Comparison of ENCODE assay signal across 20 cellular contexts in the genomic region with DNA sequence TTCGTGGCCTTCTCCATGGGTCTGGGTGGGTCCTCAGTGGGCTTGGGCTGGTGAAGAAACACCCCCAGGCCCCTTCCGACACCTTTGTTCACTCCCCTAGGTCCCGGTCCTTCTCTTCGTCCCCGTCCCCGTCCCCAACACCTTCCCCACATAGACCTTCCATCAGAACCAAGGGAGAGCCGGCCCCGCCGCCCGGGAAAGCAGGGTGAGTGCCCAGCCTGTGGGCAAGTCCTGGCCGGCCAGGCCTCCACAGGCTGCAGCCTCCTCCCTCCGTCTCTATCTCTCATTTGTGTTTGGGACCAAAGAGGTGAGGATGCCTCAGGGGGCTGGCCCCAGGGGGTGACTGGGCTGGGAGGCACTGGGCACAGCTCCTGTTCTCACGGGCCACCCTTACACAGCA. TPM values are rescaled to one million over a fixed set of nuclear protein-coding genes. Genes with fewer than 3 reads are reported as not detected.
DNase-seq lines count a peak whose midpoint lies in the region; ATAC-seq, FAIRE-seq and TF ChIP-seq lines count a peak whose summit lies in the region.
"Had no signal": no experiment of that assay in that cellular context is flagged by ENCODE, and none has a peak within 500 bp of the region (broad histone marks: within the 10 kb centered on the region; RNA-seq: fewer than 3 reads in every experiment).

No MANE protein-coding gene starts in this region.

- no peak for DNase-seq in activated T-cell treated with anti-CD3 and anti-CD28 coated beads, Interleukin-2, amount 50 U/mL, for 24 hours
- no peak for DNase-seq in activated T-cell treated with anti-CD3 and anti-CD28 coated beads, Interleukin-2, amount 50 U/mL, for 1 hour
- DNase-seq in GM12878 (ENCODE audit: low read depth, low spot score), result no peak
- DNase-seq in immature natural killer cell, result no peak
- DNase-seq in NCI-H1694 (lab: John Stamatoyannopoulos, UW), result no peak
- DNase-seq in NCI-H2107 (lab: John Stamatoyannopoulos, UW), result no peak
- DNase-seq: 8988T; C1 segment of cervical spinal cord; Calu3; CD4-positive, CD25-positive, alpha-beta regulatory T cell; DMS79 treated with DMSO at 0.1 percent for 48 hours; GM23248 had no signal

- no peaks in the 10 kb centered on the region for H3K27me3 Mint-ChIP-seq in activated T-cell treated with anti-CD3 and anti-CD28 coated beads, Interleukin-2, amount 50 U/mL, for 24 hours
- H3K27me3 Mint-ChIP-seq in immature natural killer cell (ENCODE audit: low read depth in 3 of 3), result peaks cover 17 to 24% (median 20%) of the 10 kb centered on the region in 3 donors
- no peaks in the 10 kb centered on the region for H3K27me3 Mint-ChIP-seq in stimulated activated memory B cell treated with anti-CD40 and anti-IgM and Interleukin-4, amounts not matched to agents 10 μg/mL and 1 μg/mL and 100 μg/mL, for 72 hours
- H3K27me3 Mint-ChIP-seq: CD4-positive, CD25-positive, alpha-beta regulatory T cell had no signal

- H3K9me3 Mint-ChIP-seq in activated T-cell treated with anti-CD3 and anti-CD28 coated beads, Interleukin-2, amount 50 U/mL, for 24 hours, result no peaks in the 10 kb centered on the region
- H3K9me3 Mint-ChIP-seq in immature natural killer cell, result no peaks in the 10 kb centered on the region
- H3K9me3 Mint-ChIP-seq in stimulated activated memory B cell treated with anti-CD40 and anti-IgM and Interleukin-4, amounts not matched to agents 10 μg/mL and 1 μg/mL and 100 μg/mL, for 72 hours, result no peaks in the 10 kb centered on the region

- H3K27ac Mint-ChIP-seq in activated T-cell treated with anti-CD3 and anti-CD28 coated beads, Interleukin-2, amount 50 U/mL, for 24 hours, result peak overlapping the region; percentile 37
- peak overlapping the region; percentile 34 to 90 (median 66) for H3K27ac Mint-ChIP-seq in immature natural killer cell
- H3K27ac Mint-ChIP-seq in stimulated activated memory B cell treated with anti-CD40 and anti-IgM and Interleukin-4, amounts not matched to agents 10 μg/mL and 1 μg/mL and 100 μg/mL, for 72 hours, result peak overlapping the region; percentile 46

- no peaks in the 10 kb centered on the region for H4K20me1 ChIP-seq in GM12878 (ENCODE audit: control insufficient read depth, insufficient read depth)

- H3K4me3 ChIP-seq in GM12878, result no peak overlapping the region
- H3K4me3 ChIP-seq: GM23248, HAP-1 had no signal

- POLR2A ChIA-PET in GM12878 (lab: Charles Lee), result no interaction called here

- no peaks in the 10 kb centered on the region for H3K9me3 ChIP-seq in GM12878 (replicated peaks; ENCODE audit: control insufficient read depth, insufficient read depth, low read length)
- H3K9me3 ChIP-seq: HAP-1 had no signal

- H3K4me3 Mint-ChIP-seq in activated T-cell treated with anti-CD3 and anti-CD28 coated beads, Interleukin-2, amount 50 U/mL, for 24 hours, result no peak overlapping the region
- no peak overlapping the region for H3K4me3 Mint-ChIP-seq in immature natural killer cell
- no peak overlapping the region for H3K4me3 Mint-ChIP-seq in stimulated activated memory B cell treated with anti-CD40 and anti-IgM and Interleukin-4, amounts not matched to agents 10 μg/mL and 1 μg/mL and 100 μg/mL, for 72 hours

- CTCF ChIA-PET in GM12878 (lab: Yijun Ruan, JAX), result no interaction called here

- H3K4me1 ChIP-seq in GM12878 (ENCODE audit: control insufficient read depth, insufficient read depth, low read length), result no peaks in the 10 kb centered on the region
- H3K4me1 ChIP-seq: HAP-1 had no signal

- H3K9ac ChIP-seq in GM12878 (ENCODE audit: control insufficient read depth, insufficient read depth, low read length), result no peak overlapping the region
- H3K9ac ChIP-seq: GM23248 had no signal

- 94% methylated on average over 13 of the region's 13 CpGs for WGBS in GM12878 (ENCODE audit: insufficient coverage, insufficient replicate concordance, low lambda C conversion rate, missing lambda C conversion rate)

- peaks cover 95% of the 10 kb centered on the region for H3K36me3 Mint-ChIP-seq in activated T-cell treated with anti-CD3 and anti-CD28 coated beads, Interleukin-2, amount 50 U/mL, for 24 hours (ENCODE audit: low read depth)
- peaks cover 3 to 28% (median 9%) of the 10 kb centered on the region in 3 donors for H3K36me3 Mint-ChIP-seq in immature natural killer cell
- H3K36me3 Mint-ChIP-seq in stimulated activated memory B cell treated with anti-CD40 and anti-IgM and Interleukin-4, amounts not matched to agents 10 μg/mL and 1 μg/mL and 100 μg/mL, for 72 hours, result peaks cover 60% of the 10 kb centered on the region

- TF ChIP-seq CTCF in GM12878 (IDR thresholded peaks at IDR 0.05 in 2 of 3, conservative IDR thresholded peaks at IDR 0.05 in 1 of 3; ENCODE audit: control insufficient read depth in 2 of 3, extremely low read depth in 1 of 3, insufficient read depth in 1 of 3, low read depth in 3 of 3, low read length in 3 of 3), result no peak

- no peaks in the 10 kb centered on the region for H3K27me3 ChIP-seq in GM12878 (replicated peaks in 1 of 2; ENCODE audit: control insufficient read depth in 2 of 2, insufficient read depth in 2 of 2, low read length in 1 of 2)

- peak; percentile 17; the same call in 1 of the 2 replicates for TF ChIP-seq POLR2A in GM12878 (IDR thresholded peaks at IDR 0.05; ENCODE audit: low read depth, low read length)

- no peak overlapping the region for H2AFZ ChIP-seq in GM12878 (ENCODE audit: control insufficient read depth, low read depth, low read length)
- H2AFZ ChIP-seq: GM23248 had no signal

- ATAC-seq in GM12878 (no peak), HG02885 (IDR thresholded peaks at IDR 0.05; ENCODE audit: poor library complexity, unreplicated experiment) (no peak)
- no peak for ATAC-seq in stimulated activated memory B cell treated with anti-CD40 and anti-IgM and Interleukin-4, amounts not matched to agents 10 μg/mL and 1 μg/mL and 100 μg/mL, for 72 hours

- H3K36me3 ChIP-seq in GM12878 (ENCODE audit: control insufficient read depth in 2 of 2, insufficient read depth in 2 of 2, low read length in 1 of 2), result peaks cover 13 to 59% of the 10 kb centered on the region in 2 experiments; a peak in 3 of 4 replicates

- H3K4me2 ChIP-seq in GM12878 (ENCODE audit: control insufficient read depth, insufficient read depth), result no peak overlapping the region

- RAD21 ChIA-PET in GM12878 (lab: Charles Lee; ENCODE audit: unreplicated experiment), result no interaction called here

- no peak for TF ChIP-seq EP300 in GM12878 (IDR thresholded peaks at IDR 0.05; ENCODE audit: borderline replicate concordance in 1 of 2, control insufficient read depth in 1 of 2, low read depth in 2 of 2, low read length in 2 of 2)

- H3K4me1 Mint-ChIP-seq in activated T-cell treated with anti-CD3 and anti-CD28 coated beads, Interleukin-2, amount 50 U/mL, for 24 hours (ENCODE audit: low read depth), result peaks cover 30% of the 10 kb centered on the region
- H3K4me1 Mint-ChIP-seq in immature natural killer cell, result peaks cover 22 to 31% of the 10 kb centered on the region in 2 donors
- peaks cover 3% of the 10 kb centered on the region for H3K4me1 Mint-ChIP-seq in stimulated activated memory B cell treated with anti-CD40 and anti-IgM and Interleukin-4, amounts not matched to agents 10 μg/mL and 1 μg/mL and 100 μg/mL, for 72 hours

- no peak for FAIRE-seq in GM12878 (lab: Jason Lieb, UNC)
- FAIRE-seq: GM12891, GM19239 had no signal

- no peaks in the 10 kb centered on the region for H3K79me2 ChIP-seq in GM12878 (ENCODE audit: control insufficient read depth, insufficient read depth, low read length)

- intact Hi-C loops in GM12878 (cut with micrococcal nuclease; ENCODE audit: unreplicated experiment), result no loop called here

- no TSS peak for BruUV-seq in GM12878 (replicated peaks; lab: Mats Ljungman, UMichigan)

- no peak for TF ChIP-seq RAD21 in GM12878 (IDR thresholded peaks at IDR 0.05; ENCODE audit: insufficient read depth, low read depth, low read length)

- H3K27ac ChIP-seq in GM12878 (ENCODE audit: control insufficient read depth, insufficient read depth), result no peak overlapping the region
- H3K27ac ChIP-seq: GM23248 had no signal

- in situ Hi-C loops in GM12878 (cut with MboI), result loop anchor here (5.0 kb wide), 1 partner anchor 52 kb away; the partner anchor contains the start of gene ZC3H18

- SMC1A ChIA-PET in GM12878 (lab: Charles Lee; ENCODE audit: uncharacterized antibody, unreplicated experiment), result no interaction called here

RNA-seq across cellular contexts. Expression of gene IL17C, which starts 14.5 kb away (rescaled TPM):
- total RNA-seq in GM12878 (2013; cell fraction: nucleolus; rRNA removed), result not detected in 2 replicates
- not detected in 2 replicates for total RNA-seq in GM12878 (2014; rRNA removed)
- not detected in 2 replicates for total RNA-seq in GM12878 (2014; rRNA removed; fragmentation: Illumina TruSeq; extraction: Trizol)
- not detected in 2 replicates for total RNA-seq in GM12878 (2021)
- polyA plus RNA-seq in GM12878 (2011; ENCODE audit: low read depth), result not detected
- polyA plus RNA-seq in GM12878 (2011; rRNA removed), result not detected in 2 replicates
- polyA plus RNA-seq in GM12878 (2011; cell fraction: cytosol; rRNA removed), result 0.08 and 0.10 TPM in 2 replicates
- 0.31 and 0.55 TPM in 2 replicates for polyA plus RNA-seq in GM12878 (2011; cell fraction: nucleus; rRNA removed)
- polyA plus RNA-seq in GM12878 (2012), result 0.26 and 0.32 TPM in 2 replicates
- polyA plus RNA-seq in GM12878 (2014; fragmentation: Illumina TruSeq; extraction: Trizol), result not detected in 2 replicates
- not detected for polyA plus RNA-seq in GM12878 (2014; fragmentation: Nextera tagmentation; extraction: Ambion mirVana)
- 0.33 TPM in 1 of 2 replicates, not detected in the other for polyA plus RNA-seq in GM12878 (2014; rRNA removed)
- polyA plus RNA-seq in GM12878 (2016; fragmentation: Nextera tagmentation; extraction: Ambion mirVana), result not detected
- polyA minus RNA-seq in GM12878 (2011; rRNA and poly(A)+ RNA removed), result not detected in 2 replicates
- polyA minus RNA-seq in GM12878 (2011; cell fraction: cytosol; rRNA and poly(A)+ RNA removed), result not detected in 2 replicates
- polyA minus RNA-seq in GM12878 (2011; cell fraction: nucleus; rRNA and poly(A)+ RNA removed), result not detected in 2 replicates
- under 1 TPM in 2 of 3 donors, not detected in 1; 0.64 to 0.80 TPM for polyA plus RNA-seq in immature natural killer cell
- total RNA-seq: Calu3, GM23248, H4, HT1080 had no signal
- polyA plus RNA-seq: AG04450; CD4-positive, CD25-positive, alpha-beta regulatory T cell; GM23248 had no signal

RNA-seq across cellular contexts. Expression of gene CYBA, which starts 27.0 kb away (rescaled TPM):
- total RNA-seq in GM12878 (2013; cell fraction: nucleolus; rRNA removed), result 178 and 189 TPM in 2 replicates
- 531 and 598 TPM in 2 replicates for total RNA-seq in GM12878 (2014; rRNA removed)
- total RNA-seq in GM12878 (2014; rRNA removed; fragmentation: Illumina TruSeq; extraction: Trizol), result 114 and 132 TPM in 2 replicates
- 373 and 384 TPM in 2 replicates for total RNA-seq in GM12878 (2021)
- 92.9 TPM for polyA plus RNA-seq in GM12878 (2011; ENCODE audit: low read depth)
- polyA plus RNA-seq in GM12878 (2011; rRNA removed), result 29.3 and 78.7 TPM in 2 replicates
- 257 and 379 TPM in 2 replicates for polyA plus RNA-seq in GM12878 (2011; cell fraction: cytosol; rRNA removed)
- polyA plus RNA-seq in GM12878 (2011; cell fraction: nucleus; rRNA removed), result 417 and 477 TPM in 2 replicates
- 413 and 478 TPM in 2 replicates for polyA plus RNA-seq in GM12878 (2012)
- polyA plus RNA-seq in GM12878 (2014; fragmentation: Illumina TruSeq; extraction: Trizol), result 7.9 and 53.2 TPM in 2 replicates
- under 1 TPM; 0.55 to 0.66 TPM for polyA plus RNA-seq in GM12878 (2014; fragmentation: Nextera tagmentation; extraction: Ambion mirVana)
- polyA plus RNA-seq in GM12878 (2014; rRNA removed), result 551 and 668 TPM in 2 replicates
- polyA plus RNA-seq in GM12878 (2016; fragmentation: Nextera tagmentation; extraction: Ambion mirVana), result 100 to 1,000 TPM; 462 to 477 TPM
- 55.5 and 207 TPM in 2 replicates for polyA minus RNA-seq in GM12878 (2011; rRNA and poly(A)+ RNA removed)
- 88.6 and 114 TPM in 2 replicates for polyA minus RNA-seq in GM12878 (2011; cell fraction: cytosol; rRNA and poly(A)+ RNA removed)
- 55.1 and 94.4 TPM in 2 replicates for polyA minus RNA-seq in GM12878 (2011; cell fraction: nucleus; rRNA and poly(A)+ RNA removed)
- 1,000 to 10,000 TPM; 2,079 to 2,787 (median 2,690) TPM for polyA plus RNA-seq in immature natural killer cell
- total RNA-seq: H4 had no signal

RNA-seq across cellular contexts. Expression of gene MVD, which starts 39.0 kb away (rescaled TPM):
- total RNA-seq in GM12878 (2013; cell fraction: nucleolus; rRNA removed), result 81.8 and 88.4 TPM in 2 replicates
- total RNA-seq in GM12878 (2014; rRNA removed) (101 and 104 TPM in 2 replicates), GM12878 (2014; rRNA removed; fragmentation: Illumina TruSeq; extraction: Trizol) (45.0 and 50.0 TPM in 2 replicates), GM12878 (2021) (132 and 147 TPM in 2 replicates)
- 21.0 TPM for polyA plus RNA-seq in GM12878 (2011; ENCODE audit: low read depth)
- polyA plus RNA-seq in GM12878 (2011; rRNA removed) (15.5 and 41.4 TPM in 2 replicates), GM12878 (2014; fragmentation: Illumina TruSeq; extraction: Trizol) (8.4 and 28.9 TPM in 2 replicates), GM12878 (2014; fragmentation: Nextera tagmentation; extraction: Ambion mirVana) (1 to 10 TPM; 5.0 to 6.8 TPM), GM12878 (2014; rRNA removed) (80.1 and 95.9 TPM in 2 replicates), GM12878 (2016; fragmentation: Nextera tagmentation; extraction: Ambion mirVana) (10 to 100 TPM; 80.5 to 85.4 TPM), immature natural killer cell (10 to 100 TPM; 79.4 to 96.6 (median 87.6) TPM)
- 53.9 and 79.5 TPM in 2 replicates for polyA plus RNA-seq in GM12878 (2011; cell fraction: cytosol; rRNA removed)
- 293 and 318 TPM in 2 replicates for polyA plus RNA-seq in GM12878 (2011; cell fraction: nucleus; rRNA removed)
- 91.8 and 107 TPM in 2 replicates for polyA plus RNA-seq in GM12878 (2012)
- 18.5 and 44.7 TPM in 2 replicates for polyA minus RNA-seq in GM12878 (2011; rRNA and poly(A)+ RNA removed)
- 25.0 and 33.1 TPM in 2 replicates for polyA minus RNA-seq in GM12878 (2011; cell fraction: cytosol; rRNA and poly(A)+ RNA removed)
- 39.9 and 52.2 TPM in 2 replicates for polyA minus RNA-seq in GM12878 (2011; cell fraction: nucleus; rRNA and poly(A)+ RNA removed)

RNA-seq across cellular contexts. Expression of gene ZC3H18, which starts 53.7 kb away (rescaled TPM):
- 32.5 and 33.9 TPM in 2 replicates for total RNA-seq in GM12878 (2013; cell fraction: nucleolus; rRNA removed)
- total RNA-seq in GM12878 (2014; rRNA removed), result 8.6 and 12.5 TPM in 2 replicates
- 14.9 and 15.9 TPM in 2 replicates for total RNA-seq in GM12878 (2014; rRNA removed; fragmentation: Illumina TruSeq; extraction: Trizol)
- 50.4 and 58.3 TPM in 2 replicates for total RNA-seq in GM12878 (2021)
- polyA plus RNA-seq in GM12878 (2011; ENCODE audit: low read depth), result 11.2 TPM
- 5.5 and 8.5 TPM in 2 replicates for polyA plus RNA-seq in GM12878 (2011; rRNA removed)
- 10.5 and 12.9 TPM in 2 replicates for polyA plus RNA-seq in GM12878 (2011; cell fraction: cytosol; rRNA removed)
- polyA plus RNA-seq in GM12878 (2011; cell fraction: nucleus; rRNA removed), result 33.8 and 48.9 TPM in 2 replicates
- polyA plus RNA-seq in GM12878 (2012), result 24.7 and 25.2 TPM in 2 replicates
- 14.7 and 29.0 TPM in 2 replicates for polyA plus RNA-seq in GM12878 (2014; fragmentation: Illumina TruSeq; extraction: Trizol)
- 1 to 10 TPM; 1.0 to 3.2 TPM for polyA plus RNA-seq in GM12878 (2014; fragmentation: Nextera tagmentation; extraction: Ambion mirVana)
- polyA plus RNA-seq in GM12878 (2014; rRNA removed), result 29.1 and 37.5 TPM in 2 replicates
- polyA plus RNA-seq in GM12878 (2016; fragmentation: Nextera tagmentation; extraction: Ambion mirVana), result 10 to 100 TPM; 54.1 to 57.0 TPM
- 4.7 and 7.5 TPM in 2 replicates for polyA minus RNA-seq in GM12878 (2011; rRNA and poly(A)+ RNA removed)
- 7.5 and 8.8 TPM in 2 replicates for polyA minus RNA-seq in GM12878 (2011; cell fraction: cytosol; rRNA and poly(A)+ RNA removed)
- polyA minus RNA-seq in GM12878 (2011; cell fraction: nucleus; rRNA and poly(A)+ RNA removed), result 8.5 and 16.6 TPM in 2 replicates
- 10 to 100 TPM in 1 of 3 donors, 1 to 10 TPM in 2; 1.0 to 29.0 (median 8.7) TPM for polyA plus RNA-seq in immature natural killer cell
